In the genomic region with DNA sequence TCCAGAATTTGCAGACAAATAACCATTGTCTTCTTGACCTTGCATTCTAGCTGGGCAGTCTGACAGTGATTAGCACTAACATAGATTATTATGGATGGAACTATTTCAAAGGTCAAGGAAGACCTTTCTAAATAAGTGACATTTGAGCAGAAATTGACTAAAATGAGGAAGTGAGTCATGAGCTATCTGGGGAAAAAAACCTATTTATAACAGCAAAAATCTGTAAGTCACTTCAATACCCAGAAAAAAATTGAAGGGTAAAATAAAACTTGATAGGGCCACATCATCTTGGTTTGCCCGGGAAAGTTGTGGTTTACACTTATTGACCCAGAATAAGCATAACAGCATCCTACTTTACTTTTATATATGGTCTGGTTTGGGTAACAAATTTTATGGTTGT, we compare ENCODE assay signal across 23 cellular contexts.
"Had no signal": no experiment of that assay in that cellular context is flagged by ENCODE, and none has a peak within 500 bp of the region (broad histone marks: within the 10 kb centered on the region; RNA-seq: fewer than 3 reads in every experiment).

No MANE protein-coding gene starts in this region.

- DNase-seq: activated CD4-positive, alpha-beta T cell treated with anti-CD3 and anti-CD28 coated beads for 1 hour; activated CD4-positive, alpha-beta T cell treated with anti-CD3 and anti-CD28 coated beads, Interleukin-2, amount 50 U/mL, for 1 hour; activated CD8-positive, alpha-beta T cell treated with anti-CD3 and anti-CD28 coated beads, Interleukin-2, amount 10 ng/mL, durations not matched to agents 7 days and 5 days; activated gamma-delta T cell; anterior cingulate cortex; body of pancreas; cortex of kidney; erythroblast; foreskin keratinocyte; immature natural killer cell; lower lobe of right lung; mucosa of descending colon; occipital lobe; sigmoid colon; stimulated activated CD4-positive, alpha-beta T cell treated with anti-CD3 and anti-CD28 coated beads, Interleukin-15, amount 100 ng/mL, for 24 hours; stimulated activated CD8-positive, alpha-beta memory T cell treated with anti-CD3 and anti-CD28 coated beads, Interleukin-4, amount 100 ng/mL, for 48 hours; stimulated activated naive CD4-positive, alpha-beta T cell treated with Interleukin-2 at 50 U/mL for 16 hours had no signal

- H3K27ac ChIP-seq: body of pancreas, foreskin keratinocyte, hepatocyte, lower lobe of right lung, sigmoid colon, thoracic aorta, vagina had no signal

- H3K4me3 ChIP-seq: body of pancreas, cardiac muscle cell, hepatocyte, lower lobe of right lung, mucosa of descending colon, sigmoid colon, smooth muscle cell, thoracic aorta, vagina had no signal

- H3K4me1 ChIP-seq: body of pancreas, foreskin keratinocyte, sigmoid colon, vagina had no signal

- H3K27me3 ChIP-seq: body of pancreas, cardiac muscle cell, foreskin keratinocyte, hepatocyte, sigmoid colon, vagina had no signal

- ATAC-seq: activated CD8-positive, alpha-beta T cell treated with anti-CD3 and anti-CD28 coated beads, Interleukin-2, amount 10 ng/mL, durations not matched to agents 7 days and 5 days; body of pancreas; foreskin keratinocyte; left lobe of liver had no signal

- H3K36me3 ChIP-seq: cardiac muscle cell, lower lobe of right lung, sigmoid colon, thoracic aorta, vagina had no signal

- H3K9me3 ChIP-seq: body of pancreas, lower lobe of right lung, mucosa of descending colon, sigmoid colon, thoracic aorta, vagina had no signal
